Comparison of ENCODE assay signal across 4 cellular contexts in the genomic region with DNA sequence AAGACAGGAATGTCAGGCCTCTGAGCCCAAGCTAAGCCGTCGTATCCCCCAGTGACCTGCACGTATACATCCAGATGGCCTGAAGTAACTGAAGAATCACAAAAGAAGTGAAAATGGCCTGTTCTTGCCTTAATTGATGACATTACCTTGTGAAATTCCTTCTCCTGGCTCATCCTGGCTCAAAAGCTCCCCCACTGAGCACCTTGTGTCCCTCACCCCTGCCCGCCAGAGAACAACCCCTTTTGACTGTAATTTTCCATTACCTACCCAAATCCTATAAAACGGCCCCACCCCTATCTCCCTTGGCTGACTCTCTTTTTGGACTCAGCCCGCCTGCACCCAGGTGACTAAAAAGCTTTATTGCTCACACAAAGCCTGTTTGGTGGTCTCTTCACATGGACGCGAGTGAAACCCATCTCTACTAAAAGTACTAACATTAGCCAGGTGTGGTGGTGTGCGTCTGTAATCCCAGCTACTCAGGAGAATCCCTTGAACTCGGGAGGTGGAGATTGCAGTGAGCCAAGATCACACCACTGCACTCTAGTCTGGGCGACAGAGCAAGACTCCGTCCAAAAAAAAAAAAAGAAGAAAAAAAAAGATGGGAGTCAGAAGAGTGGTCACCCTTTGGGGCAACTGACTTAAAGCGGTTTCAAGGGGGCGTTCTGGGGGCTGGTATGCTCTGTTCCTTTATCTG. TPM values are rescaled to one million over a fixed set of nuclear protein-coding genes. Genes with fewer than 3 reads are reported as not detected.
"Had no signal": no experiment of that assay in that cellular context is flagged by ENCODE, and none has a peak within 500 bp of the region (broad histone marks: within the 10 kb centered on the region; RNA-seq: fewer than 3 reads in every experiment).

No MANE protein-coding gene starts in this region.

RNA-seq across cellular contexts. Expression of a gene that starts 16.3 kb away (rescaled TPM):
- total RNA-seq: LHCN-M2, MCF 10A, Right ventricle myocardium superior had no signal
- polyA plus RNA-seq: IgD-negative memory B cell had no signal

RNA-seq across cellular contexts. Expression of a gene that starts 25.3 kb away (rescaled TPM):
- total RNA-seq: LHCN-M2, MCF 10A, Right ventricle myocardium superior had no signal
- polyA plus RNA-seq: IgD-negative memory B cell had no signal
